Comparison of ENCODE assay signal across 8 cellular contexts in genomic region chr12:11836282-11836963, GRCh38.
DNase-seq lines count a peak whose midpoint lies in the region; ATAC-seq and TF ChIP-seq lines count a peak whose summit lies in the region.

No MANE protein-coding gene starts in this region.

- POLR2A ChIA-PET in activated CD4-positive, alpha-beta memory T cell treated with anti-CD3 and anti-CD28 coated beads, Interleukin-2, amount 10 ng/mL, durations not matched to agents 7 days and 5 days (lab: Charles Lee): no interaction called here

- peak overlapping the region; percentile 34 for H3K27ac ChIP-seq in DOHH2 (ENCODE audit: low read depth, low read length)

- H3K36me3 Mint-ChIP-seq in activated CD4-positive, alpha-beta memory T cell treated with anti-CD3 and anti-CD28 coated beads, Interleukin-2, amount 10 ng/mL, durations not matched to agents 7 days and 5 days (ENCODE audit: low read depth): peaks cover 34% of the 10 kb centered on the region
- peaks cover 40% of the 10 kb centered on the region for H3K36me3 Mint-ChIP-seq in type B pancreatic cell

- H3K79me2 ChIP-seq in DOHH2 (ENCODE audit: control insufficient read depth, low read length): no peaks in the 10 kb centered on the region

- H3K27me3 ChIP-seq in DOHH2 (ENCODE audit: control insufficient read depth, low read length): no peaks in the 10 kb centered on the region

- no peaks in the 10 kb centered on the region for H4K20me1 ChIP-seq in DOHH2 (ENCODE audit: control insufficient read depth, insufficient read depth, low read depth, low read length)

- no peaks in the 10 kb centered on the region for H3K9me3 Mint-ChIP-seq in activated CD4-positive, alpha-beta memory T cell treated with anti-CD3 and anti-CD28 coated beads, Interleukin-2, amount 10 ng/mL, durations not matched to agents 7 days and 5 days
- H3K9me3 Mint-ChIP-seq in type B pancreatic cell: peaks cover 4% of the 10 kb centered on the region

- H3K36me3 ChIP-seq in DOHH2 (ENCODE audit: control insufficient read depth, low read length): no peaks in the 10 kb centered on the region

- peaks cover 41% of the 10 kb centered on the region for H3K4me1 ChIP-seq in DOHH2 (ENCODE audit: control insufficient read depth, low read length)

- peak; percentile 32 for DNase-seq in activated CD4-positive, alpha-beta memory T cell treated with anti-CD3 and anti-CD28 coated beads, Interleukin-2, amount 10 ng/mL, durations not matched to agents 7 days and 5 days
- DNase-seq in medulla oblongata (ENCODE audit: extremely low spot score) (peak; percentile 80), type B pancreatic cell (ENCODE audit: extremely low spot score, unreplicated experiment) (no peak), foreskin melanocyte (no peak), OCI-M2 (lab: John Stamatoyannopoulos, UW; ENCODE audit: unreplicated experiment) (no peak)

- no peaks in the 10 kb centered on the region for H3F3A ChIP-seq in DOHH2 (ENCODE audit: control insufficient read depth, insufficient read depth)

- TF ChIP-seq CTCF in DOHH2 (IDR thresholded peaks at IDR 0.05; ENCODE audit: low read depth, low read length, poor library complexity, severe bottlenecking): no peak
- no peak for TF ChIP-seq CTCF in type B pancreatic cell (conservative IDR thresholded peaks at IDR 0.05)

- H3K9me2 ChIP-seq in DOHH2 (replicated peaks; ENCODE audit: control insufficient read depth, low read length): no peaks in the 10 kb centered on the region

- CTCF ChIA-PET in activated CD4-positive, alpha-beta memory T cell treated with anti-CD3 and anti-CD28 coated beads, Interleukin-2, amount 10 ng/mL, durations not matched to agents 7 days and 5 days (lab: Charles Lee): interaction anchor here (1.4 kb wide), 1 partner anchor 196 kb away, joined by 3 read pairs; no protein-coding TSS in a partner anchor

- H3K4me3 ChIP-seq in DOHH2 (ENCODE audit: low read length): peak overlapping the region; percentile 44

- no peaks in the 10 kb centered on the region for H3K27me3 Mint-ChIP-seq in activated CD4-positive, alpha-beta memory T cell treated with anti-CD3 and anti-CD28 coated beads, Interleukin-2, amount 10 ng/mL, durations not matched to agents 7 days and 5 days
- H3K27me3 Mint-ChIP-seq in type B pancreatic cell: no peaks in the 10 kb centered on the region

- peak overlapping the region; percentile 25 for H3K4me3 Mint-ChIP-seq in activated CD4-positive, alpha-beta memory T cell treated with anti-CD3 and anti-CD28 coated beads, Interleukin-2, amount 10 ng/mL, durations not matched to agents 7 days and 5 days
- no peak overlapping the region for H3K4me3 Mint-ChIP-seq in type B pancreatic cell

- H3K4me2 ChIP-seq in DOHH2 (ENCODE audit: low read length): peak overlapping the region; percentile 60

- ATAC-seq in GM19455 (IDR thresholded peaks at IDR 0.05; ENCODE audit: unreplicated experiment) (peak; percentile 82), HG03457 (IDR thresholded peaks at IDR 0.05; ENCODE audit: unreplicated experiment) (peak; percentile 83)

- no peaks in the 10 kb centered on the region for H3K9me3 ChIP-seq in DOHH2 (ENCODE audit: control insufficient read depth, insufficient read depth, low read length)

- H3K27ac Mint-ChIP-seq in activated CD4-positive, alpha-beta memory T cell treated with anti-CD3 and anti-CD28 coated beads, Interleukin-2, amount 10 ng/mL, durations not matched to agents 7 days and 5 days: peak overlapping the region; percentile 70
- peak overlapping the region; percentile 40 for H3K27ac Mint-ChIP-seq in type B pancreatic cell

- H3K4me1 Mint-ChIP-seq in activated CD4-positive, alpha-beta memory T cell treated with anti-CD3 and anti-CD28 coated beads, Interleukin-2, amount 10 ng/mL, durations not matched to agents 7 days and 5 days: peaks cover 45% of the 10 kb centered on the region
- H3K4me1 Mint-ChIP-seq in type B pancreatic cell (ENCODE audit: unreplicated experiment): peaks cover 7% of the 10 kb centered on the region

Comparison
In these comparisons a context has a peak if more than half of its experiments do, and no peak if none do; other contexts are left out.
1. DNase-seq: peak in activated CD4-positive, alpha-beta memory T cell treated with anti-CD3 and anti-CD28 coated beads, Interleukin-2, amount 10 ng/mL, durations not matched to agents 7 days and 5 days (single experiment) and medulla oblongata (single experiment); none in type B pancreatic cell (single experiment), foreskin melanocyte (single experiment) and OCI-M2 (single experiment).